ENCODE assay signal across 2 cellular contexts in genomic region chr13:75136151-75136550, GRCh38.
TF ChIP-seq lines count a peak whose summit lies in the region.

No MANE protein-coding gene starts in this region.

TF ChIP-seq in SK-N-SH, 30 proteins besides CTCF, POLR2A, EP300 and RAD21:
- TF ChIP-seq USF1 (IDR thresholded peaks at IDR 0.05; ENCODE audit: borderline replicate concordance, low read depth) = no peak
- TF ChIP-seq TCF12 (IDR thresholded peaks at IDR 0.05) = no peak
- no peak for TF ChIP-seq CHD2 (IDR thresholded peaks at IDR 0.05; ENCODE audit: low read length, partially characterized antibody)
- TF ChIP-seq RFX5 (IDR thresholded peaks at IDR 0.05; ENCODE audit: low read length) = no peak
- TF ChIP-seq RCOR1 (IDR thresholded peaks at IDR 0.05; ENCODE audit: low read length) = no peak
- TF ChIP-seq TEAD4 (IDR thresholded peaks at IDR 0.05; ENCODE audit: borderline replicate concordance, insufficient read depth) = no peak

TF ChIP-seq in SK-N-SH treated with all-trans-retinoic acid at 6 μM for 48 hours, 23 proteins besides CTCF, POLR2A, EP300 and RAD21 (continued from another document):
- TF ChIP-seq, protein P1, sequence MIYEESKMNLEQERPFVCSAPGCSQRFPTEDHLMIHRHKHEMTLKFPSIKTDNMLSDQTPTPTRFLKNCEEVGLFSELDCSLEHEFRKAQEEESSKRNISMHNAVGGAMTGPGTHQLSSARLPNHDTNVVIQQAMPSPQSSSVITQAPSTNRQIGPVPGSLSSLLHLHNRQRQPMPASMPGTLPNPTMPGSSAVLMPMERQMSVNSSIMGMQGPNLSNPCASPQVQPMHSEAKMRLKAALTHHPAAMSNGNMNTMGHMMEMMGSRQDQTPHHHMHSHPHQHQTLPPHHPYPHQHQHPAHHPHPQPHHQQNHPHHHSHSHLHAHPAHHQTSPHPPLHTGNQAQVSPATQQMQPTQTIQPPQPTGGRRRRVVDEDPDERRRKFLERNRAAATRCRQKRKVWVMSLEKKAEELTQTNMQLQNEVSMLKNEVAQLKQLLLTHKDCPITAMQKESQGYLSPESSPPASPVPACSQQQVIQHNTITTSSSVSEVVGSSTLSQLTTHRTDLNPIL (CRISPR knock-in tag; IDR thresholded peaks at IDR 0.05; ENCODE audit: low read depth) = no peak
- TF ChIP-seq CSRNP3 (CRISPR knock-in tag; IDR thresholded peaks at IDR 0.05) (no peak), ISL1 (CRISPR knock-in tag; IDR thresholded peaks at IDR 0.05) (no peak), ZFP3 (CRISPR knock-in tag; IDR thresholded peaks at IDR 0.05) (no peak), RARB (CRISPR knock-in tag; IDR thresholded peaks at IDR 0.05) (no peak), PPARA (CRISPR knock-in tag; IDR thresholded peaks at IDR 0.05; ENCODE audit: borderline replicate concordance) (no peak), ZC3H10 (CRISPR knock-in tag; IDR thresholded peaks at IDR 0.05) (no peak), ARNTL (CRISPR knock-in tag; IDR thresholded peaks at IDR 0.05; ENCODE audit: borderline replicate concordance, low read depth) (no peak), GLIS3 (CRISPR knock-in tag; IDR thresholded peaks at IDR 0.05) (no peak), SNAI2 (CRISPR knock-in tag; IDR thresholded peaks at IDR 0.05) (no peak)
